In the genomic region with DNA sequence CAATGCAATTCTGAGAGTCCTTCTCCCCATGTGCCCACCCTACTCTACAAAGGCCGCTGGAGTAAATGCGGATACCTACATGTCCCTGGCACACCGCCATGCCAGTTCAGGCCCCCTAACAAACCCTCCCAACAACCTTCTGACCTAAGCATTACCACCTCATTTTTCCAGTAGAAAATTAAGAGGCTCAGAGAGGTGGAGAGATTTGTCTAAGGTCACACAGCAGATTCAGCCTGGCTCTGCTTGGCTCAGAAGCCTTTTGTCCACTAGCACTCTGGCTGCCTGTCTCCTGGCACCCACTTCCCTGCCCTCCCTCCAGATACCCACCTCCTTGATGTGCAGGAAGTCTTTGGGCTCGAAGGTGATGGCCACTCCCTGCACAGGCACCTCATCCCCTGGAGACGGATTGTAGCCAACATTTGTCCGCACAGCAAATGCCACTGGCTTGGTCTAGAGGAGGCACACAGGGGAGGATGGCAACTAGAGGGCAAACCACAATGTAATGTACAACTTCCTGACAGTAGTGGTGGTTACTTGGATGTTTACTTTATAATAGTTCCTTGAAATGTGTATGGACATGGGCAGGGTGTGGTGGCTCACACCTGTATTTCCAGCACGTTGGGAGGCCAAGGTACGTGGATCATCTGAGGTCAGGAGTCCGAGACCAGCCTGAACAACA, we compare ENCODE assay signal across 22 cellular contexts. TPM values are rescaled to one million over a fixed set of nuclear protein-coding genes. Genes with fewer than 3 reads are reported as not detected.
"Had no signal": no experiment of that assay in that cellular context is flagged by ENCODE, and none has a peak within 500 bp of the region (broad histone marks: within the 10 kb centered on the region; RNA-seq: fewer than 3 reads in every experiment).

No MANE protein-coding gene starts in this region.

- H3K27ac ChIP-seq: epithelial cell of prostate, gastroesophageal sphincter, heart right ventricle, left lung, parathyroid adenoma, skin epidermis had no signal

- H3K27me3 Mint-ChIP-seq: activated naive CD4-positive, alpha-beta T cell treated with anti-CD3 and anti-CD28 coated beads, Interleukin-2, amount 10 ng/mL, durations not matched to agents 7 days and 5 days; naive thymus-derived CD4-positive, alpha-beta T cell; T-cell had no signal

- H3K4me3 ChIP-seq: gastroesophageal sphincter, heart right ventricle, left lung, skin epidermis had no signal

- H3K9me3 Mint-ChIP-seq: activated naive CD4-positive, alpha-beta T cell treated with anti-CD3 and anti-CD28 coated beads, Interleukin-2, amount 10 ng/mL, durations not matched to agents 7 days and 5 days; activated T-helper 2 cell treated with anti-CD3 and anti-CD28 coated beads, Interferon-gamma antibody, Interleukin-2, Interleukin-4, amounts not matched to agents 10 μg/mL and 5 μg/mL and 100 μg/mL, durations not matched to agents 14 hours and 24 hours and 36 hours; naive thymus-derived CD4-positive, alpha-beta T cell; T-cell had no signal

- H3K4me1 ChIP-seq: gastroesophageal sphincter, heart right ventricle, left lung, parathyroid adenoma had no signal

- DNase-seq: activated CD4-positive, CD25-positive, alpha-beta regulatory T cell treated with anti-CD3 and anti-CD28 coated beads, Interleukin-2, amount 50 U/mL, for 72 hours; activated naive CD4-positive, alpha-beta T cell treated with anti-CD3 and anti-CD28 coated beads, Interleukin-2, amount 10 ng/mL, durations not matched to agents 7 days and 5 days; activated T-cell treated with anti-CD3 and anti-CD28 coated beads, Interleukin-2, amount 50 U/mL, for 1 hour; heart right ventricle; left lung; mammary epithelial cell; naive thymus-derived CD4-positive, alpha-beta T cell; retina; stimulated activated CD4-positive, alpha-beta T cell treated with anti-CD3 and anti-CD28 coated beads, Interleukin-4, amount 100 ng/mL, for 24 hours; stimulated activated naive CD4-positive, alpha-beta T cell; T-cell; T-helper 9 cell; trophoblast cell had no signal

- H2AFZ ChIP-seq: parathyroid adenoma had no signal

- H3K4me3 Mint-ChIP-seq: activated naive CD4-positive, alpha-beta T cell treated with anti-CD3 and anti-CD28 coated beads, Interleukin-2, amount 10 ng/mL, durations not matched to agents 7 days and 5 days; naive thymus-derived CD4-positive, alpha-beta T cell; T-cell had no signal

- H3K27me3 ChIP-seq: gastroesophageal sphincter, heart right ventricle, left lung had no signal

- H3K9me3 ChIP-seq: gastroesophageal sphincter, heart right ventricle, left lung had no signal

- H3K27ac Mint-ChIP-seq: activated naive CD4-positive, alpha-beta T cell treated with anti-CD3 and anti-CD28 coated beads, Interleukin-2, amount 10 ng/mL, durations not matched to agents 7 days and 5 days; activated T-helper 2 cell treated with anti-CD3 and anti-CD28 coated beads, Interferon-gamma antibody, Interleukin-2, Interleukin-4, amounts not matched to agents 10 μg/mL and 5 μg/mL and 100 μg/mL, durations not matched to agents 14 hours and 24 hours and 36 hours; naive thymus-derived CD4-positive, alpha-beta T cell; T-cell had no signal

- ATAC-seq: gastroesophageal sphincter; left lung; naive thymus-derived CD4-positive, alpha-beta T cell; T-cell had no signal

- FAIRE-seq: astrocyte, islet of Langerhans had no signal

- H3K9ac ChIP-seq: parathyroid adenoma had no signal

RNA-seq across cellular contexts. Expression of a gene that starts 21.3 kb away (rescaled TPM):
- total RNA-seq: astrocyte, dermis microvascular lymphatic vessel endothelial cell, gastroesophageal sphincter, heart right ventricle, left lung, mammary epithelial cell, subcutaneous adipose tissue had no signal
- polyA plus RNA-seq: heart right ventricle, mammary epithelial cell had no signal

RNA-seq across cellular contexts. Expression of a gene that starts 35.9 kb away (rescaled TPM):
- total RNA-seq: dermis microvascular lymphatic vessel endothelial cell had no signal

RNA-seq across cellular contexts. Expression of a gene that starts 38.5 kb away (rescaled TPM):
- total RNA-seq: activated T-helper 2 cell treated with anti-CD3 and anti-CD28 coated beads, Interferon-gamma antibody, Interleukin-2, Interleukin-4, amounts not matched to agents 10 μg/mL and 5 μg/mL and 100 μg/mL, durations not matched to agents 14 hours and 24 hours and 36 hours; astrocyte; dermis microvascular lymphatic vessel endothelial cell; mammary epithelial cell; naive thymus-derived CD4-positive, alpha-beta T cell had no signal
- polyA plus RNA-seq: mammary epithelial cell; naive thymus-derived CD4-positive, alpha-beta T cell had no signal
